In the genomic region with DNA sequence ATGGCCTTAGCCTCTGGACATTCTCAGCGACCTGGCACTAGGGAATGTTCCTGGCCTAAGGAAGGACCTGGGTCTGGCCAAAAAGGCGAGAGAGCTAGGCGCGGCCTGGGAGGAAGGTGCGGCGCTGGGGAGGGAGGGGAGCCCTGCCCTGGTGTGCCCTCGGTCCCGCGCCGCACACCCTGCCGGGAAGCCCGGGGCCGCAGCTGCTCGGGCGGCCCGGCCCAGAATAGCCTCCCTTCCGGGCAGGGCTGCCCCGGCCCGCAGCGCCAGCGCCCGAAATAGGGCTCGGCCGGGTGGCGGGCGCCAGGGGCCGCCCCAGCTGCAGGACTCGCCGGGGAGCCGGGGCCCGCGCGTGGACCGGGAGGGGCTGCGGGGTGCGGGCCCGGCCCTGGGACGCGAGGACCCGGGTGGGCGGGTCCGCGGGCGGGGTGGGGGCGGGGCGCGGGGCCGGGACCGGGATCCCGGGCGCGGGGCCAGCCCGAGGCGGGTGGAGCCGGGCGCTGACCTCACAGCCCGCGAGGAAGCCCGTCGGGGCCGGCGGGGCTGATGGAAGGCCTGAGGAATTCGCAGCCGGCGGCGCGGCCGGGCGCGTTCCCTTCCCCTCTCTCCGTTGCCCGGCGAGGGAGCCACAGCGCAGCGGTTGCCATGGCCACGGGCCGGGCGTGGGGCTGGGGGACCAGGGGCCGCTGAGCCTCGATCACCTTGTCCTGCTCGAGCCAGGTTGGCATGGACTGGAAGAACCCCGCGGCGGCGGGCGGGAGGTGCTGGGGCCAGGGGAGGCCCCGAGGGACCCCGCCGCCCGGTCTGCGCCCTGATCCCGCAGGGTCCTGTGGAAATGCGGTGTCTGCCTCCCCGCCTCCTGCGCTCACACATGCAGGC, we compare ENCODE assay signal across 7 cellular contexts. TPM values are rescaled to one million over a fixed set of nuclear protein-coding genes. Genes with fewer than 3 reads are reported as not detected.
DNase-seq lines count a peak whose midpoint lies in the region; ATAC-seq and TF ChIP-seq lines count a peak whose summit lies in the region.

No MANE protein-coding gene starts in this region.

- no TSS peak for BruUV-seq in PC-9 (replicated peaks; lab: Mats Ljungman, UMichigan)

- H3K4me3 ChIP-seq in PC-9 (peak overlapping the region; percentile 60; the same call in 1 of the 2 replicates), duodenal mucosa (ENCODE audit: low read depth in 1 of 2, low read length in 2 of 2) (peak overlapping the region; percentile 45 to 57), left lung (peak overlapping the region; percentile 33 to 42)

- no peaks in the 10 kb centered on the region for H4K20me1 ChIP-seq in PC-9 (ENCODE audit: insufficient read depth)

- POLR2A ChIA-PET in PC-9 (lab: Charles Lee; ENCODE audit: unreplicated experiment) = interaction anchor here (0.6 to 0.7 kb wide), 3 partner anchors 33 to 82 kb away, joined by 3 to 4 read pairs (median 3); no protein-coding TSS in a partner anchor

- DNase-seq in PC-9 (peak; percentile 60 to 83), left lung (peak; percentile 79 to 95), NCI-H128 (lab: John Stamatoyannopoulos, UW; ENCODE audit: unreplicated experiment) (no peak)
- no peak for DNase-seq in stimulated activated naive CD8-positive, alpha-beta T cell treated with anti-CD3 and anti-CD28 coated beads, Interleukin-15, Interleukin-2, amounts not matched to agents 100 U/mL and 50 U/mL, for 24 hours
- DNase-seq in activated CD4-positive, alpha-beta T cell treated with anti-CD3 and anti-CD28 coated beads, Interleukin-2, amount 50 U/mL, for 48 hours = no peak

- H3K9me3 ChIP-seq in PC-9 (ENCODE audit: insufficient read depth, low read depth) = no peaks in the 10 kb centered on the region
- H3K9me3 ChIP-seq in duodenal mucosa (ENCODE audit: control insufficient read depth in 1 of 2, low read length in 2 of 2) = no peaks in the 10 kb centered on the region
- H3K9me3 ChIP-seq in left lung = no peaks in the 10 kb centered on the region

- no peaks in the 10 kb centered on the region for H3K36me3 ChIP-seq in PC-9 (ENCODE audit: low read depth)
- H3K36me3 ChIP-seq in duodenal mucosa (ENCODE audit: control insufficient read depth in 1 of 2, insufficient read depth in 2 of 2, low read length in 2 of 2) = no peaks in the 10 kb centered on the region
- H3K36me3 ChIP-seq in left lung = no peaks in the 10 kb centered on the region

- H3F3A ChIP-seq in PC-9 (ENCODE audit: insufficient read depth, low read depth) = peaks cover 61% of the 10 kb centered on the region

- CTCF ChIA-PET in PC-9 (lab: Charles Lee) = interaction anchor here (0.5 kb wide), 1 partner anchor 106 kb away, joined by 3 read pairs; no protein-coding TSS in a partner anchor

- H3K4me1 ChIP-seq in PC-9 (replicated peaks; ENCODE audit: insufficient read depth) = peaks cover 82% of the 10 kb centered on the region
- H3K4me1 ChIP-seq in duodenal mucosa (ENCODE audit: control insufficient read depth in 1 of 2, insufficient read depth in 2 of 2, low read length in 2 of 2) = peaks cover 34 to 45% of the 10 kb centered on the region in 2 donors
- H3K4me1 ChIP-seq in left lung = peaks cover 22 to 98% of the 10 kb centered on the region in 2 donors

- ATAC-seq in left lung = peak; percentile 66
- ATAC-seq in stimulated activated naive CD8-positive, alpha-beta T cell treated with anti-CD3 and anti-CD28 coated beads, Interleukin-15, Interleukin-2, amounts not matched to agents 100 U/mL and 50 U/mL, for 24 hours = peak; percentile 6

- peak overlapping the region; percentile 80 for H3K4me2 ChIP-seq in PC-9

- H3K27ac ChIP-seq in PC-9 (peak overlapping the region; percentile 92), duodenal mucosa (ENCODE audit: low read depth, low read length) (peak overlapping the region; percentile 84), left lung (peak overlapping the region; percentile 91 to 97)

- H3K27me3 ChIP-seq in PC-9 (ENCODE audit: insufficient read depth, low read depth) (no peaks in the 10 kb centered on the region), duodenal mucosa (ENCODE audit: control insufficient read depth in 1 of 2, insufficient read depth in 2 of 2, low read length in 2 of 2) (peaks cover 0 to 4% of the 10 kb centered on the region in 2 donors), left lung (no peaks in the 10 kb centered on the region)

- peak overlapping the region; percentile 58; the same call in 1 of the 2 replicates for H2AFZ ChIP-seq in PC-9

- peak overlapping the region; percentile 54 to 62 for H3K9ac ChIP-seq in duodenal mucosa (ENCODE audit: low read depth in 1 of 2, low read length in 2 of 2)

- TF ChIP-seq POLR2A in GM19193 (IDR thresholded peaks at IDR 0.05; ENCODE audit: extremely low read depth, insufficient read depth, insufficient read length) = peak; percentile 35

- no peak for TF ChIP-seq CTCF in PC-9 (conservative IDR thresholded peaks at IDR 0.05)
- no peak for TF ChIP-seq CTCF in left lung (IDR thresholded peaks at IDR 0.05)

- intact Hi-C loops in PC-9 (cut with micrococcal nuclease; ENCODE audit: unreplicated experiment) (no loop called here), left lung (cut with DNase I) (no loop called here)

- H3K79me2 ChIP-seq in PC-9 (ENCODE audit: low read depth) = peaks cover 3% of the 10 kb centered on the region; the same call in 1 of the 2 replicates

- no peaks in the 10 kb centered on the region for H3K9me2 ChIP-seq in PC-9 (ENCODE audit: insufficient read depth)

RNA-seq across cellular contexts. Expression of gene SOCS3, which starts 18.1 kb away (rescaled TPM):
- total RNA-seq in PC-9 (2021) (20.7 and 21.7 TPM in 2 replicates), left lung (100 to 1,000 TPM in 1 of 2 donors, 10 to 100 TPM in 1; 60.7 to 110 TPM)

RNA-seq across cellular contexts. Expression of gene PGS1, which starts 36.7 kb away (rescaled TPM):
- total RNA-seq in PC-9 (2021) = 37.7 and 40.2 TPM in 2 replicates
- total RNA-seq in left lung = 10 to 100 TPM; 63.4 to 83.6 TPM

Comparison
In these comparisons a context has a peak if more than half of its experiments do, and no peak if none do; other contexts are left out.
1. DNase-seq: peak in PC-9 (2 of 2) and left lung (2 of 2); none in stimulated activated naive CD8-positive, alpha-beta T cell treated with anti-CD3 and anti-CD28 coated beads, Interleukin-15, Interleukin-2, amounts not matched to agents 100 U/mL and 50 U/mL, for 24 hours (single experiment), NCI-H128 (single experiment) and activated CD4-positive, alpha-beta T cell treated with anti-CD3 and anti-CD28 coated beads, Interleukin-2, amount 50 U/mL, for 48 hours (0 of 2).
2. Peak in every context shown above with its lines, with median percentiles within 50 percentile points of each other: H3K27ac ChIP-seq and H3K4me3 ChIP-seq.